In the genomic region with DNA sequence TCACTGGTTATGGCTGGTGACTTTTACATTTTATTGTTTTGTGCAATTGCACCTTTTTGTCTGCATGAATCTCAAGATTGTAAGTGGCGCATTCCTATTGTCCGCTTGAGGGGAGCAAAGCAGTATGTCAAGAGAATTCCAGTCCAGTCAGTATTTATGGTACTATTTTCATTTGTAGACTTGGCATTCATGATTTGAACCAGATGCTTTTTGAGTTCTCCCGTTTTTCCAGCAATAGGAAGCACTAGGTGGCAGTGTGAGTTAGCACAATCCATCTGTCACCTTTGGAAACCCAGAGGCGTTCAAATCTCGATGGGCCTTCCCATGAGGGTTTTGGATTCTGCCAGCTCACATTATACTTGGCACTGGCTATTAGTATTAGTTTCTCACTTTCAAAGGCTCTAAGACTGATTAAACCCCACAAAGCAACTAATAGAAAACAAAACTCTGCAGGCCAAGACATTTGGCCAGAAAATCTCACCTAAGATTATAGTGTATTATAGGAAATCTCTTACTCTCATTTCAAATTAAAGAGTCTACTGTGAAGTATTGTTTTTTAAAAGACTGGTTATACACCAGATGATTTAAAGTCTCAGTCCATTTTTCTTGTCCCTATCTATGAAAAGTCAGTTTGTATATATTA, we compare ENCODE assay signal across 8 cellular contexts. TPM values are rescaled to one million over a fixed set of nuclear protein-coding genes. Genes with fewer than 3 reads are reported as not detected.
DNase-seq lines count a peak whose midpoint lies in the region; ATAC-seq and TF ChIP-seq lines count a peak whose summit lies in the region.

No MANE protein-coding gene starts in this region.

- H3K4me2 ChIP-seq in HCT116 (ENCODE audit: low read length) (peak overlapping the region; percentile 87; the same call in 1 of the 2 replicates), mammary epithelial cell (ENCODE audit: insufficient read depth, low read depth, low read length) (no peak overlapping the region)

- H3K9me3 ChIP-seq in HCT116 (ENCODE audit: control insufficient read depth in 1 of 2, insufficient read depth in 1 of 2, low read depth in 1 of 2, low read length in 2 of 2) (no peaks in the 10 kb centered on the region), mammary epithelial cell (replicated peaks; ENCODE audit: insufficient read depth, low read length) (no peaks in the 10 kb centered on the region), spleen (no peaks in the 10 kb centered on the region)

- 28% methylated on average over 5 of the region's 5 CpGs for WGBS in mammary epithelial cell (ENCODE audit: low coverage, missing lambda C conversion rate)
- 30 to 43% (median 30%) methylated on average over 5 of the region's 5 CpGs for WGBS in spleen, 5 donors

- CTCF ChIA-PET in HCT116 (lab: Charles Lee) (interaction anchor here (0.8 to 4.0 kb wide), 5 partner anchors 14 to 484 kb away, joined by 3 to 25 read pairs (median 4); no protein-coding TSS in a partner anchor), mammary epithelial cell (lab: Charles Lee; ENCODE audit: low non-redundant PET) (no interaction called here)

- TF ChIP-seq RAD21 in HCT116 (IDR thresholded peaks at IDR 0.05; ENCODE audit: low read depth) = peak; percentile 91

- peak; percentile 16; the same call in 1 of the 2 replicates for ATAC-seq in HCT116
- ATAC-seq in GM18873 (IDR thresholded peaks at IDR 0.05; ENCODE audit: low FRiP score, unreplicated experiment) = no peak

- dilution Hi-C loops in mammary epithelial cell (cut with HindIII; ENCODE audit: low sequenced_read_pairs) = loop anchor here (10.0 kb wide), 1 partner anchor 365 kb away; no protein-coding TSS in a partner anchor

- H3K4me3 ChIP-seq in HCT116 (replicated peaks in 1 of 2; ENCODE audit: low read depth in 1 of 2, low read length in 2 of 2) = no peak overlapping the region
- H3K4me3 ChIP-seq in mammary epithelial cell (replicated peaks in 1 of 3; ENCODE audit: insufficient read depth in 1 of 3, low read depth in 2 of 3, low read length in 3 of 3) = no peak overlapping the region
- peak overlapping the region in 5 of 8 donors; percentile 55 to 76 (median 70) for H3K4me3 ChIP-seq in spleen

- POLR2A ChIA-PET in HCT116 (lab: Charles Lee) = no interaction called here

- peak; percentile 71 to 80 (median 80) for TF ChIP-seq CTCF in HCT116 (IDR thresholded peaks at IDR 0.05 in 2 of 3, conservative IDR thresholded peaks at IDR 0.05 in 1 of 3; ENCODE audit: borderline replicate concordance in 1 of 3, insufficient read depth in 1 of 3, low read depth in 2 of 3, low read length in 2 of 3)
- peak; percentile 58 to 78 for TF ChIP-seq CTCF in mammary epithelial cell (conservative IDR thresholded peaks at IDR 0.05 in 1 of 2, IDR thresholded peaks at IDR 0.05 in 1 of 2; ENCODE audit: extremely low read depth in 1 of 2, insufficient read depth in 1 of 2, low read depth in 1 of 2, low read length in 2 of 2)
- TF ChIP-seq CTCF in spleen (IDR thresholded peaks at IDR 0.05 in 8 of 11, conservative IDR thresholded peaks at IDR 0.05 in 3 of 11) = peak in 7 of 11 experiments; percentile 16 to 53 (median 32)

- no peaks in the 10 kb centered on the region for H4K20me1 ChIP-seq in HCT116 (ENCODE audit: insufficient read depth)
- H4K20me1 ChIP-seq in mammary epithelial cell (ENCODE audit: insufficient read depth, low read length) = no peaks in the 10 kb centered on the region

- no TSS peak for BruUV-seq in HCT116 (replicated peaks; lab: Mats Ljungman, UMichigan)
- no TSS peak for BruUV-seq in mammary epithelial cell (replicated peaks; lab: Mats Ljungman, UMichigan)

- H3K79me2 ChIP-seq in HCT116 (ENCODE audit: insufficient read depth, low read length) = no peaks in the 10 kb centered on the region
- H3K79me2 ChIP-seq in mammary epithelial cell (ENCODE audit: insufficient read depth, low read length) = no peaks in the 10 kb centered on the region

- no peak for TF ChIP-seq POLR2A in HCT116 (IDR thresholded peaks at IDR 0.05; ENCODE audit: borderline replicate concordance, extremely low read depth, insufficient read depth, insufficient read length)
- no peak for TF ChIP-seq POLR2A in spleen (IDR thresholded peaks at IDR 0.05)

- H3K27me3 ChIP-seq in HCT116 (ENCODE audit: insufficient read depth, low read length) (peaks cover 3% of the 10 kb centered on the region; the same call in 1 of the 2 replicates), mammary epithelial cell (ENCODE audit: insufficient read depth, low read length) (peaks cover 2% of the 10 kb centered on the region), spleen (replicated peaks in 1 of 7) (peaks cover 0 to 39% (median 5%) of the 10 kb centered on the region in 7 donors)

- H3K27ac ChIP-seq in HCT116 (ENCODE audit: low read depth, low read length) = no peak overlapping the region
- no peak overlapping the region for H3K27ac ChIP-seq in mammary epithelial cell (ENCODE audit: insufficient read depth, low read depth, low read length)
- no peak overlapping the region for H3K27ac ChIP-seq in spleen

- H3K36me3 ChIP-seq in HCT116 (ENCODE audit: control insufficient read depth in 1 of 2, insufficient read depth in 2 of 2, low read length in 2 of 2) (no peaks in the 10 kb centered on the region), mammary epithelial cell (ENCODE audit: insufficient read depth, low read length) (no peaks in the 10 kb centered on the region), spleen (peaks cover 0 to 23% (median 0%) of the 10 kb centered on the region in 6 donors)

- no peaks in the 10 kb centered on the region for H3K9me2 ChIP-seq in HCT116 (ENCODE audit: insufficient read depth)

- in situ Hi-C loops in mammary epithelial cell (cut with MboI; ENCODE audit: low sequenced_read_pairs in 2 of 2) = loop anchor here (10.0 to 25.0 kb wide), 3 partner anchors 372 to 797 kb away; no protein-coding TSS in a partner anchor

- H2AFZ ChIP-seq in HCT116 (ENCODE audit: low read depth, low read length, poor library complexity, severe bottlenecking) (peak overlapping the region; percentile 24), mammary epithelial cell (ENCODE audit: low read depth, low read length) (no peak overlapping the region)

- H3K4me1 ChIP-seq in HCT116 (ENCODE audit: control insufficient read depth in 1 of 2, insufficient read depth in 2 of 2, low read length in 2 of 2) = peaks cover 7 to 39% of the 10 kb centered on the region in 2 experiments; a peak in 3 of 4 replicates
- H3K4me1 ChIP-seq in mammary epithelial cell (ENCODE audit: insufficient read depth, low read length) = peaks cover 14% of the 10 kb centered on the region
- H3K4me1 ChIP-seq in spleen = peaks cover 3 to 55% (median 36%) of the 10 kb centered on the region in 6 donors

- RAD21 ChIA-PET in HCT116 (lab: Charles Lee; ENCODE audit: low non-redundant PET in 1 of 2, low total read pairs in 2 of 2, uncharacterized antibody in 2 of 2, unreplicated experiment in 2 of 2) = interaction anchor here in 1 of 2 experiments (0.9 kb wide), 1 partner anchor 187 kb away, joined by 5 read pairs; no protein-coding TSS in a partner anchor

- H3K9ac ChIP-seq in HCT116 (ENCODE audit: low read length) (no peak overlapping the region), mammary epithelial cell (ENCODE audit: insufficient read depth, low read length) (no peak overlapping the region)

- intact Hi-C loops in HCT116 (cut with micrococcal nuclease) = loop anchor here (1.0 to 5.0 kb wide), 6 partner anchors 139 to 531 kb away; no protein-coding TSS in a partner anchor
- intact Hi-C loops in mammary epithelial cell (cut with micrococcal nuclease) = loop anchor here (1.0 to 10.0 kb wide), 8 partner anchors 139 to 805 kb away; no protein-coding TSS in a partner anchor
- intact Hi-C loops in spleen (cut with DNase I; ENCODE audit: low total_unique reads) = no loop called here

- DNase-seq in COR-L47 (lab: John Stamatoyannopoulos, UW) (peak; percentile 74), HCT116 (ENCODE audit: low read depth, low spot score) (peak; percentile 62), NCI-H510A (lab: John Stamatoyannopoulos, UW) (peak; percentile 32), mammary epithelial cell (peak; percentile 59), islet precursor cell (peak; percentile 65), spleen (no peak), GM19240 (ENCODE audit: insufficient read length, low spot score) (no peak)

TF ChIP-seq in HCT116, 20 proteins besides CTCF, POLR2A, EP300 and RAD21 (continues in another document):
- TF ChIP-seq ATF3 (IDR thresholded peaks at IDR 0.05) = no peak
- TF ChIP-seq TCF7L2 (IDR thresholded peaks at IDR 0.05; ENCODE audit: borderline replicate concordance, extremely low read depth, insufficient read depth, insufficient read length) = no peak
- TF ChIP-seq ZBTB33 (IDR thresholded peaks at IDR 0.05; ENCODE audit: extremely low read depth, insufficient replicate concordance, low read length) = no peak
- no peak for TF ChIP-seq JUND (IDR thresholded peaks at IDR 0.05)
- no peak for TF ChIP-seq POLR2AphosphoS5 (IDR thresholded peaks at IDR 0.05; ENCODE audit: low read depth, low read length)
- TF ChIP-seq EZH2phosphoT487 (IDR thresholded peaks at IDR 0.05; ENCODE audit: borderline replicate concordance) = no peak
- TF ChIP-seq SIN3A (IDR thresholded peaks at IDR 0.05; ENCODE audit: low read depth) = no peak
- no peak for TF ChIP-seq ELF1 (IDR thresholded peaks at IDR 0.05; ENCODE audit: borderline replicate concordance, low read depth)
- no peak for TF ChIP-seq ZNF274 (IDR thresholded peaks at IDR 0.05; ENCODE audit: low read depth, low read length)
- no peak for TF ChIP-seq CBX3 (IDR thresholded peaks at IDR 0.05; ENCODE audit: low read depth)

RNA-seq across cellular contexts. Expression of gene DACT1, which starts 2.2 kb away (rescaled TPM):
- 1.6 TPM for total RNA-seq in HCT116 (2021; ENCODE audit: unreplicated experiment)
- polyA plus RNA-seq in HCT116 (2012) = 1.1 and 1.8 TPM in 2 replicates
- 1 to 10 TPM in 1 of 2 donors, under 1 TPM in 1; 0.28 to 3.3 TPM for total RNA-seq in mammary epithelial cell
- 0.08 TPM for polyA plus RNA-seq in mammary epithelial cell
- polyA minus RNA-seq in mammary epithelial cell = not detected
- 10 to 100 TPM in 4 of 7 donors, 1 to 10 TPM in 3; 4.6 to 23.4 (median 10.4) TPM for total RNA-seq in spleen
- 1 to 10 TPM; 1.3 to 2.6 (median 2.2) TPM for polyA plus RNA-seq in spleen

Comparison
In these comparisons a context has a peak if more than half of its experiments do, and no peak if none do; other contexts are left out.
1. DNase-seq: peak in COR-L47 (single experiment), HCT116 (single experiment), NCI-H510A (single experiment), mammary epithelial cell (single experiment) and islet precursor cell (single experiment); none in spleen (single experiment) and GM19240 (single experiment).
2. H3K4me3 ChIP-seq: peak in spleen (5 of 8); none in HCT116 (0 of 2) and mammary epithelial cell (0 of 3).
3. Peak in every context shown above with its lines, with median percentiles within 50 percentile points of each other: CTCF ChIP-seq.